Comparison of ENCODE assay signal across 10 cellular contexts in the genomic region with DNA sequence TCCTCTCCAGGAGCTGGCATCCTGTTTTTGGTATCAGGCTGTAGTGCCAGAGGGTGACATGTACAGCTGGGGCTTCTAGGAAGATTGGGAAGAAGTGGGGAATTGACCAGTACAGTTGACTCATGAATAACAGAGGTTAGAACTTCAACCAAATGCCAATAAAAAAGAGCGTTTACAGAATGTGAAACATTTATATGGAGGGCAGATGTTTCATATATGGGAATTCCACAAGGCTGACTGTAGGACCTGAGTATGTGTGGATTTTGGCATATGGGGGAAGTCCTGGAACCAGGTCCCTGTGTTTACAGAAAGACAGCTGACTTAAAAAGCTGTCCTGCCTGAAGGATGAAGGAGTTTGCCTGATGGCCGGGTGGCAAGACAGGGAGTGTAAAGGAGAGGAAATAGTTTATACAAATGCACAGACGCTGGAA. TPM values are rescaled to one million over a fixed set of nuclear protein-coding genes. Genes with fewer than 3 reads are reported as not detected.
DNase-seq lines count a peak whose midpoint lies in the region; TF ChIP-seq lines count a peak whose summit lies in the region.
"Had no signal": no experiment of that assay in that cellular context is flagged by ENCODE, and none has a peak within 500 bp of the region (broad histone marks: within the 10 kb centered on the region; RNA-seq: fewer than 3 reads in every experiment).

No MANE protein-coding gene starts in this region.

- H3K27me3 Mint-ChIP-seq in T-helper 2 cell treated with Interferon-gamma antibody and Interleukin-4, amounts not matched to agents 5 μg/mL and 100 μg/mL, for 36 hours (ENCODE audit: low read depth), result no peaks in the 10 kb centered on the region
- no peaks in the 10 kb centered on the region for H3K27me3 Mint-ChIP-seq in IgD-negative memory B cell

- H3K27ac ChIP-seq in brain microvascular endothelial cell, result peak overlapping the region; percentile 54
- H3K27ac ChIP-seq: 22Rv1 had no signal

- peak overlapping the region; percentile 16 for H3K27ac Mint-ChIP-seq in T-helper 2 cell treated with Interferon-gamma antibody and Interleukin-4, amounts not matched to agents 5 μg/mL and 100 μg/mL, for 36 hours
- peak overlapping the region in 2 of 3 donors; percentile 35 to 84 for H3K27ac Mint-ChIP-seq in IgD-negative memory B cell

- TF ChIP-seq CTCF in brain microvascular endothelial cell (IDR thresholded peaks at IDR 0.05; ENCODE audit: low read depth, low read length, missing control alignments), result no peak

- H3K36me3 ChIP-seq in brain microvascular endothelial cell (replicated peaks), result peaks cover 28% of the 10 kb centered on the region

- H3K9me3 Mint-ChIP-seq in T-helper 2 cell treated with Interferon-gamma antibody and Interleukin-4, amounts not matched to agents 5 μg/mL and 100 μg/mL, for 36 hours, result no peaks in the 10 kb centered on the region
- H3K9me3 Mint-ChIP-seq in IgD-negative memory B cell, result no peaks in the 10 kb centered on the region

- H3K4me1 Mint-ChIP-seq in T-helper 2 cell treated with Interferon-gamma antibody and Interleukin-4, amounts not matched to agents 5 μg/mL and 100 μg/mL, for 36 hours (ENCODE audit: low read depth), result peaks cover 48% of the 10 kb centered on the region
- H3K4me1 Mint-ChIP-seq in IgD-negative memory B cell, result peaks cover 28 to 41% (median 33%) of the 10 kb centered on the region in 3 donors

- H3K4me3 Mint-ChIP-seq in T-helper 2 cell treated with Interferon-gamma antibody and Interleukin-4, amounts not matched to agents 5 μg/mL and 100 μg/mL, for 36 hours, result no peak overlapping the region
- H3K4me3 Mint-ChIP-seq in IgD-negative memory B cell, result no peak overlapping the region

- H3K4me3 ChIP-seq in brain microvascular endothelial cell (ENCODE audit: low read depth, low read length), result no peak overlapping the region

- H3K27me3 ChIP-seq in brain microvascular endothelial cell (replicated peaks), result no peaks in the 10 kb centered on the region

- no peak for DNase-seq in T-helper 2 cell treated with Interferon-gamma antibody and Interleukin-4, amounts not matched to agents 5 μg/mL and 100 μg/mL, for 36 hours (ENCODE audit: low spot score)
- DNase-seq in T-helper 2 cell (no peak), brain microvascular endothelial cell (peak; percentile 53), non-pigmented ciliary epithelial cell (ENCODE audit: low read depth) (peak; percentile 52), NCI-H2107 (lab: John Stamatoyannopoulos, UW) (no peak), SKM-1 (lab: John Stamatoyannopoulos, UW; ENCODE audit: unreplicated experiment) (no peak), iPS-NIHi11 (ENCODE audit: low spot score) (no peak)
- DNase-seq: NCI-H524 had no signal

- peaks cover 50% of the 10 kb centered on the region for H3K36me3 Mint-ChIP-seq in T-helper 2 cell treated with Interferon-gamma antibody and Interleukin-4, amounts not matched to agents 5 μg/mL and 100 μg/mL, for 36 hours (ENCODE audit: low read depth)
- H3K36me3 Mint-ChIP-seq in IgD-negative memory B cell, result peaks cover 4% of the 10 kb centered on the region

- in situ Hi-C loops in brain microvascular endothelial cell (cut with HindIII; ENCODE audit: low pct_ligation_motif_present, low sequenced_read_pairs), result no loop called here

RNA-seq across cellular contexts. Expression of gene CHAMP1, which starts 5.2 kb away (rescaled TPM):
- polyA plus RNA-seq in IgD-negative memory B cell, result 14.6 TPM

RNA-seq across cellular contexts. Expression of gene UPF3A, which starts 38.1 kb away (rescaled TPM):
- 35.5 TPM for polyA plus RNA-seq in IgD-negative memory B cell

Comparison
In these comparisons a context has a peak if more than half of its experiments do, and no peak if none do; other contexts are left out.
1. DNase-seq: peak in brain microvascular endothelial cell (single experiment) and non-pigmented ciliary epithelial cell (single experiment); none in T-helper 2 cell treated with Interferon-gamma antibody and Interleukin-4, amounts not matched to agents 5 μg/mL and 100 μg/mL, for 36 hours (single experiment), T-helper 2 cell (0 of 5), NCI-H2107 (single experiment), SKM-1 (single experiment) and iPS-NIHi11 (single experiment).